Comparison of ENCODE assay signal across 8 cellular contexts in the genomic region with DNA sequence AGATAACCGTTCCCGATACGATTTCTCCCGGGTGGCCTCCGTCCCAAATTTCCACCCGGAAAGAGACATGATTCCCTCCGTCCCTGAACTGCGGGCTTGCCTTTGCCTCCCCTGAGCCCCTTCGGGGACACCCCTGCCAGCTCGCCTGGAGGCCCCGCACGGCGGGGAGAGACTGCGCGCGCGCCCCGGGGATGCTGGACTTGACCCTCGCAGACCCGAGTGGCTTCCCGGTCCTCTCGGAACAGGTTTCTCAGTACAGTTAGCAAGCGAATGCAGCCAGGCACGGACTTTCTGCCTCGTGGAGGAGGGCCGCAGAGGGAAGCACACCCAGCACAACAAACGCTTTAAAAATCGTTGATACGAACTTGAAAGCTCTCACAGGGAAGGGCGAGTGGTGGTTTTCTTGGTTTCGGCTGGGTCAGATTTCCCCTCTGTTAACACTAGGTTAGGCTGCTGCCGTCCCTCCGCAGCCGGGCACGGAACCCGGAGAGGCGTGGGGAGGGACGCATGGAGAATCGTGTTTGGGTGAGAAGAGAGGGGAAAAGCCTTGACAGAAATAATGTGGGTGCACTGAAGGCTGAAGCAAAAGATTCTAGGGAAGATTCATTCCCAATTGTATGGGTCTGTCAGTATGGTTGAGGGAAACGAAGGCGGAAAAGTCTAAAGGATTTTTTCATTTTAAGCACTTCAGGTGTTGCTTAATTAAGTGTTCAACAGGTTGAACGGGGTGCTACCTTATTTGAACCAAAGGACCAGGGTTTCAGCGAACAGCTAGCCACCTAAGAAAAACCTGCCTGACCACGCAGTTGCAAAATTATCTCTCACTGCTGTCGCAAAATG. TPM values are rescaled to one million over a fixed set of nuclear protein-coding genes. Genes with fewer than 3 reads are reported as not detected.
DNase-seq lines count a peak whose midpoint lies in the region; ATAC-seq, FAIRE-seq and TF ChIP-seq lines count a peak whose summit lies in the region.

No MANE protein-coding gene starts in this region.

- CTCF ChIA-PET in A549 (lab: Yijun Ruan, JAX), result interaction anchor here (0.9 to 3.0 kb wide), 10 partner anchors 9 to 258 kb away, joined by 3 to 14 read pairs (median 4); no protein-coding TSS in a partner anchor

- TF ChIP-seq RAD21 in A549 (conservative IDR thresholded peaks at IDR 0.05 in 1 of 2, IDR thresholded peaks at IDR 0.05 in 1 of 2), result no peak

- H3K27me3 ChIP-seq in psoas muscle (ENCODE audit: insufficient read depth in 3 of 3, low read length in 2 of 3), result peaks cover 4 to 93% (median 29%) of the 10 kb centered on the region in 3 donors

- H3K4me1 ChIP-seq in A549 (peaks cover 21% of the 10 kb centered on the region), psoas muscle (peaks cover 17% of the 10 kb centered on the region)

- 19% methylated on average over 27 of the region's 45 CpGs for WGBS in A549 (ENCODE audit: missing lambda C conversion rate)
- 4 to 5% (median 5%) methylated on average over 43 to 45 of the region's 45 CpGs for WGBS in psoas muscle, 3 donors

- POLR2A ChIA-PET in A549 (lab: Yijun Ruan, JAX), result no interaction called here

- peak overlapping the region; percentile 70 for H3K4me3 ChIP-seq in A549
- peak overlapping the region; percentile 66 for H3K4me3 ChIP-seq in psoas muscle

- TF ChIP-seq POLR2A in A549 (IDR thresholded peaks at IDR 0.05; ENCODE audit: low read length), result no peak

- peak overlapping the region; percentile 94 for H3K4me2 ChIP-seq in A549

- FAIRE-seq in A549 (lab: Jason Lieb, UNC), result no peak

- in situ Hi-C loops in GM13977 (cut with MboI; ENCODE audit: low pct_unique_long_range_greater_than_20kb, low sequenced_read_pairs, unreplicated experiment), result no loop called here

- H3K36me3 ChIP-seq in psoas muscle (ENCODE audit: insufficient read depth in 1 of 2, low read depth in 1 of 2), result no peaks in the 10 kb centered on the region

- no peak for TF ChIP-seq EP300 in A549 (IDR thresholded peaks at IDR 0.05)

- ATAC-seq in A549 (peak; percentile 41 to 47), psoas muscle (peak in 2 of 4 donors; percentile 17 to 40), HG02938 (IDR thresholded peaks at IDR 0.05; ENCODE audit: unreplicated experiment) (no peak)

- TF ChIP-seq CTCF in A549 (IDR thresholded peaks at IDR 0.05), result no peak
- no peak for TF ChIP-seq CTCF in GM13977 (IDR thresholded peaks at IDR 0.05; ENCODE audit: extremely low read depth, insufficient read depth, missing control alignments)
- TF ChIP-seq CTCF in psoas muscle (IDR thresholded peaks at IDR 0.05), result no peak

- H3K9me3 ChIP-seq in A549 (no peaks in the 10 kb centered on the region), psoas muscle (no peaks in the 10 kb centered on the region)

- intact Hi-C loops in psoas muscle (cut with DNase I), result loop anchor here in 1 of 2 donors (5.0 to 10.0 kb wide), 3 partner anchors 91 to 259 kb away; partner anchors contain the start of gene ZCCHC2
- intact Hi-C loops in posterior vena cava (cut with DNase I), result no loop called here

- H3K27ac ChIP-seq in A549, result peak overlapping the region; percentile 72 to 81
- H3K27ac ChIP-seq in psoas muscle, result no peak overlapping the region

- DNase-seq in A549 (ENCODE audit: low read depth in 1 of 2, low spot score in 1 of 2) (peak in 1 of 2 experiments; percentile 11), GM13977 (ENCODE audit: low spot score) (peak; percentile 51), Kasumi-1 (lab: John Stamatoyannopoulos, UW) (peak; percentile 4 to 17), germinal center (ENCODE audit: low spot score) (peak; percentile 17), psoas muscle (no peak), posterior vena cava (ENCODE audit: low spot score) (no peak)
- peak; percentile 38 for DNase-seq in activated T-cell treated with anti-CD3 and anti-CD28 coated beads, Interleukin-2, amount 50 U/mL, for 1 hour

TF ChIP-seq in A549, 52 proteins besides CTCF, POLR2A, EP300 and RAD21:
- 0 out of 2 replicates have a peak, but pooled peaks have one; percentile 15 for TF ChIP-seq MAX (IDR thresholded peaks at IDR 0.05)
- TF ChIP-seq RARB (CRISPR knock-in tag; IDR thresholded peaks at IDR 0.05), result no peak
- no peak for TF ChIP-seq ZC3H11A (IDR thresholded peaks at IDR 0.05)
- TF ChIP-seq GATA3 (IDR thresholded peaks at IDR 0.05; ENCODE audit: borderline replicate concordance), result no peak
- TF ChIP-seq MYC (IDR thresholded peaks at IDR 0.05; ENCODE audit: borderline replicate concordance, low read length), result no peak
- no peak for TF ChIP-seq EHF (CRISPR knock-in tag; IDR thresholded peaks at IDR 0.05)
- no peak for TF ChIP-seq ZFP36 (IDR thresholded peaks at IDR 0.05; ENCODE audit: borderline replicate concordance, partially characterized antibody)

RNA-seq across cellular contexts. Expression of gene TNFRSF11A, which starts 0.9 kb away (rescaled TPM):
- polyA plus RNA-seq in A549 (2011; rRNA removed) (4.0 and 5.2 TPM in 2 replicates), A549 (2017; fragmentation: RNase III; extraction: RNeasy Plus Mini Kit Qiagen cat#74134 plus additional on column Dnase treatment) (1.9 to 2.1 TPM (median 2.0 TPM) in 3 replicates), psoas muscle (under 1 TPM; 0.12 to 0.23 (median 0.15) TPM)
- 3.5 and 4.2 TPM in 2 replicates for polyA plus RNA-seq in A549 (2012; cell fraction: cytosol; rRNA removed)
- 4.2 and 6.0 TPM in 2 replicates for polyA plus RNA-seq in A549 (2012; cell fraction: nucleus; rRNA removed)
- polyA minus RNA-seq in A549 (2011; rRNA and poly(A)+ RNA removed), result 2.2 and 3.7 TPM in 2 replicates
- total RNA-seq in psoas muscle (1 to 10 TPM in 2 of 4 donors, under 1 TPM in 2; 0.60 to 1.3 (median 1.0) TPM), posterior vena cava (10 to 100 TPM in 1 of 2 donors, 1 to 10 TPM in 1; 7.2 to 11.1 TPM)

Comparison
In these comparisons a context has a peak if more than half of its experiments do, and no peak if none do; other contexts are left out.
1. DNase-seq: peak in GM13977 (single experiment), Kasumi-1 (2 of 2), activated T-cell treated with anti-CD3 and anti-CD28 coated beads, Interleukin-2, amount 50 U/mL, for 1 hour (single experiment) and germinal center (single experiment); none in psoas muscle (0 of 2) and posterior vena cava (single experiment).